1 cellular context compared by ENCODE assay signal in genomic region chr16:69393898-69394849, GRCh38.
TF ChIP-seq lines count a peak whose summit lies in the region.

No MANE protein-coding gene starts in this region.

TF ChIP-seq in A549, 52 proteins besides CTCF, POLR2A, EP300 and RAD21:
- no peak for TF ChIP-seq HOXB5 (CRISPR knock-in tag; IDR thresholded peaks at IDR 0.05)
- no peak for TF ChIP-seq HOXB13 (CRISPR knock-in tag; IDR thresholded peaks at IDR 0.05; ENCODE audit: low read depth)
- no peak for TF ChIP-seq GATA3 (IDR thresholded peaks at IDR 0.05; ENCODE audit: borderline replicate concordance)
- TF ChIP-seq ATOH8 (CRISPR knock-in tag; IDR thresholded peaks at IDR 0.05; ENCODE audit: low read depth): no peak
- no peak for TF ChIP-seq KDM5A (IDR thresholded peaks at IDR 0.05)
- no peak for TF ChIP-seq USF2 (IDR thresholded peaks at IDR 0.05)
- TF ChIP-seq ZFP36 (IDR thresholded peaks at IDR 0.05; ENCODE audit: borderline replicate concordance, partially characterized antibody): no peak
- TF ChIP-seq BCL3 (IDR thresholded peaks at IDR 0.05): no peak
- TF ChIP-seq REST (IDR thresholded peaks at IDR 0.05): no peak
- TF ChIP-seq CBX8 (IDR thresholded peaks at IDR 0.05): no peak
- TF ChIP-seq JUN (IDR thresholded peaks at IDR 0.05): no peak
- no peak for TF ChIP-seq ELK1 (IDR thresholded peaks at IDR 0.05; ENCODE audit: low read depth, low read length)
- TF ChIP-seq ESRRA (IDR thresholded peaks at IDR 0.05; ENCODE audit: borderline replicate concordance, low read length): no peak
